In the genomic region with DNA sequence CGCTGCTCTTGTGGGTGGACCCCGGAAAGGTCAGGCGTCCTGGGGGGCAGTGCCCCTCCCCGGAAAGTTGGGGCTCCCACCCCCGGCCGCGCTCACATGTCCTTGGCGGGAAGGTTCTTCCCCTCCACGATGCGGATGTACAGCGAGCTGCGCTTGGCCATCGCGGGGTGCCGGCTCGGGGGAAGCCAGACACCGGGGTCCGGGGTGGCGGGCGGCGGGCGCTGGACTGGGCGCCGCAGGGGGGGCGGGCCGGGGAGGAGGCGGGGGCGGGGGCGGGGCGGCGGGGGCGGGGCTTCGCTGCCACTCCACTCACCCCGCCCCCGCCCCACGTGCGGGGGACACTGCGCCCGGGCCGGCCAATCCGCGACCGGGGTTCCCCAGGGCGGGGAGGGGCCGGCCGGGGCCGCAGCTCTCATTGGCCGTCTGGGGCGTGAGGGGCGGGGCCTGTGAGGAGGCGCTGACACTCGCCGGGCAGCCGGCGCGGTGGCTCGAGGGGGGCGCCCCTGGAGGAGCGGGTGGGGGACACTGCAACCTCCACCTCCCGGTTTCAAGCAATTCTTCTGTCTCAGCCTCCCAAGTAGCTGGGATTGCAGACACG, we compare ENCODE assay signal across 8 cellular contexts. TPM values are rescaled to one million over a fixed set of nuclear protein-coding genes. Genes with fewer than 3 reads are reported as not detected.
DNase-seq lines count a peak whose midpoint lies in the region; ATAC-seq, FAIRE-seq and TF ChIP-seq lines count a peak whose summit lies in the region.
"Not testable (repeated sequence)": the region's sequence is repeated elsewhere in the genome, so short reads cannot be mapped to it uniquely, and the experiment has no call there.

A gene (minus strand): TSS at position 228 of the 598 bp plus-strand sequence. CDS start 67 bp downstream, at position 161.

- not testable (repeated sequence) for H3K27me3 ChIP-seq in Peyer's patch; thoracic aorta (replicated peaks; ENCODE audit: insufficient read depth)

- H3K27ac ChIP-seq in Peyer's patch, thoracic aorta: not testable (repeated sequence)

- not testable (repeated sequence) for H3K9me3 ChIP-seq in Peyer's patch, thoracic aorta

- TF ChIP-seq POLR2A in Peyer's patch (IDR thresholded peaks at IDR 0.05), result not testable (repeated sequence)

- intact Hi-C loops in activated T-helper 2 cell treated with anti-CD3 and anti-CD28 coated beads, Interferon-gamma antibody, Interleukin-2, Interleukin-4, amounts not matched to agents 10 μg/mL and 5 μg/mL and 100 μg/mL, durations not matched to agents 14 hours and 24 hours and 36 hours (cut with micrococcal nuclease), result not testable (repeated sequence)

- H3K4me3 Mint-ChIP-seq in activated T-helper 2 cell treated with anti-CD3 and anti-CD28 coated beads, Interferon-gamma antibody, Interleukin-2, Interleukin-4, amounts not matched to agents 10 μg/mL and 5 μg/mL and 100 μg/mL, durations not matched to agents 14 hours and 24 hours and 36 hours (ENCODE audit: low read depth), result peak within 1 kb of the TSS; percentile 62

- not testable (repeated sequence) for TF ChIP-seq CTCF in Peyer's patch (IDR thresholded peaks at IDR 0.05); thoracic aorta (IDR thresholded peaks at IDR 0.05)

- H3K36me3 Mint-ChIP-seq in activated T-helper 2 cell treated with anti-CD3 and anti-CD28 coated beads, Interferon-gamma antibody, Interleukin-2, Interleukin-4, amounts not matched to agents 10 μg/mL and 5 μg/mL and 100 μg/mL, durations not matched to agents 14 hours and 24 hours and 36 hours (ENCODE audit: low read depth), result not testable (repeated sequence)

- peak; percentile 24 for ATAC-seq in GM18499 (IDR thresholded peaks at IDR 0.05; ENCODE audit: insufficient read depth, unreplicated experiment)
- ATAC-seq in GM21526 (IDR thresholded peaks at IDR 0.05; ENCODE audit: low FRiP score, unreplicated experiment), result peak; percentile 58
- ATAC-seq in HG03066 (IDR thresholded peaks at IDR 0.05; ENCODE audit: low read depth, unreplicated experiment), result peak; percentile 50
- ATAC-seq in thoracic aorta (ENCODE audit: insufficient number of reproducible peaks, low FRiP score, low read depth), result peak; percentile 56

- not testable (repeated sequence) for H3K27ac Mint-ChIP-seq in activated T-helper 2 cell treated with anti-CD3 and anti-CD28 coated beads, Interferon-gamma antibody, Interleukin-2, Interleukin-4, amounts not matched to agents 10 μg/mL and 5 μg/mL and 100 μg/mL, durations not matched to agents 14 hours and 24 hours and 36 hours

- H3K4me1 Mint-ChIP-seq in activated T-helper 2 cell treated with anti-CD3 and anti-CD28 coated beads, Interferon-gamma antibody, Interleukin-2, Interleukin-4, amounts not matched to agents 10 μg/mL and 5 μg/mL and 100 μg/mL, durations not matched to agents 14 hours and 24 hours and 36 hours (ENCODE audit: low read depth), result not testable (repeated sequence)

- not testable (repeated sequence) for H3K27me3 Mint-ChIP-seq in activated T-helper 2 cell treated with anti-CD3 and anti-CD28 coated beads, Interferon-gamma antibody, Interleukin-2, Interleukin-4, amounts not matched to agents 10 μg/mL and 5 μg/mL and 100 μg/mL, durations not matched to agents 14 hours and 24 hours and 36 hours (ENCODE audit: low read depth)

- H3K4me1 ChIP-seq in Peyer's patch; thoracic aorta (ENCODE audit: control insufficient read depth in 1 of 2, low read depth in 2 of 2): not testable (repeated sequence)

- H3K9me3 Mint-ChIP-seq in activated T-helper 2 cell treated with anti-CD3 and anti-CD28 coated beads, Interferon-gamma antibody, Interleukin-2, Interleukin-4, amounts not matched to agents 10 μg/mL and 5 μg/mL and 100 μg/mL, durations not matched to agents 14 hours and 24 hours and 36 hours, result not testable (repeated sequence)

- not testable (repeated sequence) for FAIRE-seq in frontal cortex (lab: Jason Lieb, UNC)

- not testable (repeated sequence) for H3K36me3 ChIP-seq in Peyer's patch, thoracic aorta

- DNase-seq in Peyer's patch, result peak in 2 of 3 donors; percentile 15 to 37
- DNase-seq in activated T-helper 2 cell treated with anti-CD3 and anti-CD28 coated beads, Interferon-gamma antibody, Interleukin-2, Interleukin-4, amounts not matched to agents 10 μg/mL and 5 μg/mL and 100 μg/mL, durations not matched to agents 14 hours and 24 hours and 36 hours (ENCODE audit: low spot score); frontal cortex (ENCODE audit: low spot score in 2 of 2); mesenteric fat pad (ENCODE audit: low spot score); thoracic aorta (ENCODE audit: low spot score): not testable (repeated sequence)

- peak within 1 kb of the TSS in 2 of 4 donors; percentile 40 to 44 for H3K4me3 ChIP-seq in Peyer's patch
- not testable (repeated sequence) for H3K4me3 ChIP-seq in thoracic aorta

RNA-seq across cellular contexts. Expression of the gene that starts here (rescaled TPM):
- total RNA-seq in Peyer's patch, result 10 to 100 TPM; 31.3 to 90.8 (median 40.7) TPM
- total RNA-seq in activated T-helper 2 cell treated with anti-CD3 and anti-CD28 coated beads, Interferon-gamma antibody, Interleukin-2, Interleukin-4, amounts not matched to agents 10 μg/mL and 5 μg/mL and 100 μg/mL, durations not matched to agents 14 hours and 24 hours and 36 hours, result 17.1 and 20.3 TPM in 2 replicates
- 11.4 TPM for total RNA-seq in frontal cortex
- total RNA-seq in mesenteric fat pad, result 16.3 TPM
- total RNA-seq in thoracic aorta, result 10 to 100 TPM in 1 of 2 donors, 1 to 10 TPM in 1; 8.5 to 21.9 TPM
